26 cellular contexts compared by ENCODE assay signal in the genomic region with DNA sequence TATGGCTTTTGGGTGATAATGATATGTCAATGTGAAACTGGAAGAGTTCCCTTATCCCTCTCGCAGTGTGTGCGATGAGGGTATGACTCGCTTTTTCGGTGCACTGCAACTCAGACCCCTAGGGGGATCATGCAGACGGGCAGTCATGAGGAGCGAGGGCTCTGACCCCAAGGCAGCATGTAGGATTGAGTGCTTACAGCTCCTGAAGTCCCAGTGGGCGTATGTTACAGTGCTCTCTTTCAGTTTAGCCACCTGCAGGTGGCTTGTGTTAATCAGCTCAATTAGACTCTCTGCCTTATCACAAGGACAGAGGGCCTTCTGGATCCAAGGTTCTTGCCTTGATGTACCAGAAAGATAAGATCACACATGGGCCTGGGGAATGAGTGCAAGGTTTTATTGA.
DNase-seq lines count a peak whose midpoint lies in the region; ATAC-seq and TF ChIP-seq lines count a peak whose summit lies in the region.
"Had no signal": no experiment of that assay in that cellular context is flagged by ENCODE, and none has a peak within 500 bp of the region (broad histone marks: within the 10 kb centered on the region; RNA-seq: fewer than 3 reads in every experiment).

No MANE protein-coding gene starts in this region.

- H3K4me1 Mint-ChIP-seq in neural crest cell = no peaks in the 10 kb centered on the region
- H3K4me1 Mint-ChIP-seq: activated B cell treated with CpG ODN at 0.5 μM for 24 hours; activated naive CD4-positive, alpha-beta T cell treated with anti-CD3 and anti-CD28 coated beads, Interleukin-2, amount 10 ng/mL, durations not matched to agents 7 days and 5 days; B cell had no signal

- H3K27ac ChIP-seq in WERI-Rb-1 (no peak overlapping the region), RWPE1 (no peak overlapping the region)
- H3K27ac ChIP-seq: epithelial cell of prostate, PC-9, SK-N-MC had no signal

- TF ChIP-seq CTCF in WERI-Rb-1 (IDR thresholded peaks at IDR 0.05; ENCODE audit: low read depth, low read length) (0 out of 2 replicates have a peak, but pooled peaks have one; percentile 10), neural crest cell (conservative IDR thresholded peaks at IDR 0.05) (no peak), RWPE1 (conservative IDR thresholded peaks at IDR 0.05; ENCODE audit: low read depth) (no peak)

- peak overlapping the region; percentile 50 for H3K27ac Mint-ChIP-seq in neural crest cell (ENCODE audit: unreplicated experiment)
- H3K27ac Mint-ChIP-seq: activated B cell treated with CpG ODN at 0.5 μM for 24 hours; activated naive CD4-positive, alpha-beta T cell treated with anti-CD3 and anti-CD28 coated beads, Interleukin-2, amount 10 ng/mL, durations not matched to agents 7 days and 5 days; B cell; dendritic cell treated with granulocyte-macrophage colony-stimulating factor and Interleukin-4, amounts not matched to agents 40 ng/mL and 50 ng/mL, for 4 days had no signal

- POLR2A ChIA-PET in RWPE1 (lab: Yijun Ruan, JAX; ENCODE audit: low non-redundant PET) = no interaction called here

- H3K27me3 Mint-ChIP-seq in neural crest cell (ENCODE audit: low read depth) = no peaks in the 10 kb centered on the region
- H3K27me3 Mint-ChIP-seq: activated B cell treated with CpG ODN at 0.5 μM for 24 hours; activated naive CD4-positive, alpha-beta T cell treated with anti-CD3 and anti-CD28 coated beads, Interleukin-2, amount 10 ng/mL, durations not matched to agents 7 days and 5 days; B cell; dendritic cell treated with granulocyte-macrophage colony-stimulating factor and Interleukin-4, amounts not matched to agents 40 ng/mL and 50 ng/mL, for 4 days had no signal

- H3K36me3 Mint-ChIP-seq in neural crest cell (ENCODE audit: low read depth) = no peaks in the 10 kb centered on the region
- H3K36me3 Mint-ChIP-seq: activated naive CD4-positive, alpha-beta T cell treated with anti-CD3 and anti-CD28 coated beads, Interleukin-2, amount 10 ng/mL, durations not matched to agents 7 days and 5 days had no signal

- H3K36me3 ChIP-seq in WERI-Rb-1 = no peaks in the 10 kb centered on the region

- H3K4me3 Mint-ChIP-seq in neural crest cell = no peak overlapping the region
- H3K4me3 Mint-ChIP-seq: activated B cell treated with CpG ODN at 0.5 μM for 24 hours; activated naive CD4-positive, alpha-beta T cell treated with anti-CD3 and anti-CD28 coated beads, Interleukin-2, amount 10 ng/mL, durations not matched to agents 7 days and 5 days; activated T-cell treated with anti-CD3 and anti-CD28 coated beads, Interleukin-2, amount 50 U/mL, for 4 hours; B cell; dendritic cell treated with granulocyte-macrophage colony-stimulating factor and Interleukin-4, amounts not matched to agents 40 ng/mL and 50 ng/mL, for 4 days had no signal

- CTCF ChIA-PET in RWPE1 (lab: Yijun Ruan, JAX) = no interaction called here

- DNase-seq in NCI-H1436 treated with DMSO at 0.1 percent for 48 hours (lab: John Stamatoyannopoulos, UW) (peak; percentile 1), NCI-H1436 (lab: John Stamatoyannopoulos, UW) (no peak), WERI-Rb-1 (no peak), neural crest cell (ENCODE audit: low read depth, low spot score) (no peak), RKO (ENCODE audit: low spot score) (no peak), RWPE1 (ENCODE audit: low spot score) (no peak)
- DNase-seq: activated B cell treated with CpG ODN at 0.5 μM for 24 hours; activated CD8-positive, alpha-beta memory T cell treated with anti-CD3 and anti-CD28 coated beads for 24 hours; activated naive CD4-positive, alpha-beta T cell treated with anti-CD3 and anti-CD28 coated beads, Interleukin-2, amount 10 ng/mL, durations not matched to agents 7 days and 5 days; activated T-cell treated with anti-CD3 and anti-CD28 coated beads, Interleukin-2, amount 50 U/mL, for 4 hours; anterior cingulate cortex; IMR-90; mammary epithelial cell; NCI-H1694 treated with DMSO at 0.1 percent for 48 hours; NCI-H748 treated with DMSO at 0.1 percent for 48 hours; PC-9; right cardiac atrium; stimulated activated CD8-positive, alpha-beta memory T cell treated with anti-CD3 and anti-CD28 coated beads, Interleukin-4, amount 100 ng/mL, for 48 hours; T-helper 2 cell had no signal

- peaks cover 6% of the 10 kb centered on the region for H3K9me3 Mint-ChIP-seq in neural crest cell

- H3K27me3 ChIP-seq in WERI-Rb-1 (ENCODE audit: insufficient read depth, low read depth, severe bottlenecking) = peaks cover 7% of the 10 kb centered on the region

- no peaks in the 10 kb centered on the region for H3K9me3 ChIP-seq in WERI-Rb-1 (ENCODE audit: severe bottlenecking)

- no peak overlapping the region for H3K4me3 ChIP-seq in WERI-Rb-1 (ENCODE audit: low read depth, low read length)
- H3K4me3 ChIP-seq: PC-9, SK-N-MC had no signal

- ATAC-seq in HG02798 (IDR thresholded peaks at IDR 0.05; ENCODE audit: poor library complexity, unreplicated experiment) (peak; percentile 64), HG03196 (IDR thresholded peaks at IDR 0.05; ENCODE audit: unreplicated experiment) (no peak)
- ATAC-seq: activated T-cell treated with anti-CD3 and anti-CD28 coated beads, Interleukin-2, amount 50 U/mL, for 4 hours; HCT116; right cardiac atrium had no signal
